Comparison of ENCODE assay signal across 7 cellular contexts in genomic region chr20:32019563-32020463, GRCh38. TPM values are rescaled to one million over a fixed set of nuclear protein-coding genes. Genes with fewer than 3 reads are reported as not detected.
DNase-seq lines count a peak whose midpoint lies in the region; ATAC-seq and TF ChIP-seq lines count a peak whose summit lies in the region.

No MANE protein-coding gene starts in this region.

- ATAC-seq in CD4-positive, CD25-positive, alpha-beta regulatory T cell (ENCODE audit: low read depth in 2 of 2): no peak
- no peak for ATAC-seq in GM23338
- ATAC-seq in naive thymus-derived CD8-positive, alpha-beta T cell: peak in 1 of 2 donors; percentile 18

- peaks cover 0 to 23% (median 13%) of the 10 kb centered on the region in 4 donors for H3K4me1 Mint-ChIP-seq in CD4-positive, CD25-positive, alpha-beta regulatory T cell
- H3K4me1 Mint-ChIP-seq in GM23338: peaks cover 28% of the 10 kb centered on the region
- H3K4me1 Mint-ChIP-seq in activated naive CD8-positive, alpha-beta T cell treated with anti-CD3 and anti-CD28 coated beads for 36 hours: peaks cover 8% of the 10 kb centered on the region
- H3K4me1 Mint-ChIP-seq in naive thymus-derived CD8-positive, alpha-beta T cell: peaks cover 13 to 27% (median 22%) of the 10 kb centered on the region in 4 donors

- H2AFZ ChIP-seq in GM23338: peak overlapping the region; percentile 79; the same call in 1 of the 2 replicates

- no peaks in the 10 kb centered on the region for H3K36me3 ChIP-seq in CD4-positive, CD25-positive, alpha-beta regulatory T cell (ENCODE audit: control insufficient read depth, insufficient read depth, low read length)
- no peaks in the 10 kb centered on the region for H3K36me3 ChIP-seq in GM23338 (ENCODE audit: insufficient read depth)

- POLR2A ChIA-PET in naive thymus-derived CD8-positive, alpha-beta T cell (lab: Charles Lee): no interaction called here

- peaks cover 80% of the 10 kb centered on the region for H3K27me3 Mint-ChIP-seq in CD4-positive, CD25-positive, alpha-beta regulatory T cell
- H3K27me3 Mint-ChIP-seq in GM23338 (ENCODE audit: insufficient read depth, low read depth, poor library complexity): peaks cover 5% of the 10 kb centered on the region
- peaks cover 77% of the 10 kb centered on the region for H3K27me3 Mint-ChIP-seq in activated naive CD8-positive, alpha-beta T cell treated with anti-CD3 and anti-CD28 coated beads for 36 hours
- H3K27me3 Mint-ChIP-seq in naive thymus-derived CD8-positive, alpha-beta T cell: peaks cover 42 to 95% (median 71%) of the 10 kb centered on the region in 5 donors

- peaks cover 17% of the 10 kb centered on the region; the same call in 1 of the 2 replicates for H3F3A ChIP-seq in GM23338 (replicated peaks; ENCODE audit: low read depth)

- peak overlapping the region in 1 of 3 donors; percentile 24 for H3K27ac Mint-ChIP-seq in CD4-positive, CD25-positive, alpha-beta regulatory T cell
- no peak overlapping the region for H3K27ac Mint-ChIP-seq in GM23338
- no peak overlapping the region for H3K27ac Mint-ChIP-seq in activated naive CD8-positive, alpha-beta T cell treated with anti-CD3 and anti-CD28 coated beads for 36 hours
- peak overlapping the region in 3 of 10 donors; percentile 4 to 57 (median 27) for H3K27ac Mint-ChIP-seq in naive thymus-derived CD8-positive, alpha-beta T cell

- DNase-seq in CD4-positive, CD25-positive, alpha-beta regulatory T cell: no peak
- DNase-seq in GM23338 (ENCODE audit: low spot score): no peak
- DNase-seq in activated naive CD8-positive, alpha-beta T cell treated with anti-CD3 and anti-CD28 coated beads for 36 hours: no peak
- DNase-seq in naive thymus-derived CD8-positive, alpha-beta T cell: peak in 1 of 10 donors; percentile 10
- no peak for DNase-seq in OCI-M2 (lab: John Stamatoyannopoulos, UW; ENCODE audit: unreplicated experiment)
- DNase-seq in RPMI8226: no peak
- no peak for DNase-seq in posterior cingulate gyrus

- peak overlapping the region; percentile 87 to 88 (median 87) for H3K4me3 Mint-ChIP-seq in CD4-positive, CD25-positive, alpha-beta regulatory T cell
- peak overlapping the region; percentile 76 for H3K4me3 Mint-ChIP-seq in GM23338
- peak overlapping the region; percentile 67 for H3K4me3 Mint-ChIP-seq in activated naive CD8-positive, alpha-beta T cell treated with anti-CD3 and anti-CD28 coated beads for 36 hours
- peak overlapping the region; percentile 74 to 96 (median 86) for H3K4me3 Mint-ChIP-seq in naive thymus-derived CD8-positive, alpha-beta T cell

- H3K9me3 ChIP-seq in CD4-positive, CD25-positive, alpha-beta regulatory T cell (ENCODE audit: control insufficient read depth in 2 of 2, low read length in 2 of 2): no peaks in the 10 kb centered on the region

- TF ChIP-seq CTCF in GM23338 (conservative IDR thresholded peaks at IDR 0.05; ENCODE audit: low read depth in 2 of 2): no peak

- H3K9me3 Mint-ChIP-seq in CD4-positive, CD25-positive, alpha-beta regulatory T cell: peaks cover 0 to 6% (median 0%) of the 10 kb centered on the region in 7 donors
- peaks cover 21% of the 10 kb centered on the region; the same call in 2 of the 3 replicates for H3K9me3 Mint-ChIP-seq in GM23338
- H3K9me3 Mint-ChIP-seq in activated naive CD8-positive, alpha-beta T cell treated with anti-CD3 and anti-CD28 coated beads for 36 hours: no peaks in the 10 kb centered on the region
- peaks cover 0 to 2% (median 0%) of the 10 kb centered on the region in 9 donors for H3K9me3 Mint-ChIP-seq in naive thymus-derived CD8-positive, alpha-beta T cell

- no peaks in the 10 kb centered on the region; the same call in 1 of the 2 replicates for H3K79me2 ChIP-seq in GM23338 (replicated peaks; ENCODE audit: insufficient read depth)

- H3K27ac ChIP-seq in CD4-positive, CD25-positive, alpha-beta regulatory T cell (ENCODE audit: insufficient read depth, low read length, poor library complexity, severe bottlenecking): no peak overlapping the region
- no peak overlapping the region for H3K27ac ChIP-seq in GM23338 (ENCODE audit: low read depth)

- peaks cover 36% of the 10 kb centered on the region for H3K27me3 ChIP-seq in CD4-positive, CD25-positive, alpha-beta regulatory T cell (ENCODE audit: control insufficient read depth, insufficient read depth, low read length)
- peaks cover 16% of the 10 kb centered on the region for H3K27me3 ChIP-seq in GM23338 (ENCODE audit: insufficient read depth)

- peak overlapping the region; percentile 95 for H3K4me2 ChIP-seq in GM23338

- H3K4me1 ChIP-seq in CD4-positive, CD25-positive, alpha-beta regulatory T cell (ENCODE audit: control insufficient read depth, insufficient read depth, low read length, poor library complexity, severe bottlenecking): peaks cover 13% of the 10 kb centered on the region
- H3K4me1 ChIP-seq in GM23338 (ENCODE audit: insufficient read depth): peaks cover 27% of the 10 kb centered on the region

- peaks cover 7% of the 10 kb centered on the region; the same call in 1 of the 2 replicates for H4K20me1 ChIP-seq in GM23338 (replicated peaks; ENCODE audit: insufficient read depth)

- H3K36me3 Mint-ChIP-seq in CD4-positive, CD25-positive, alpha-beta regulatory T cell: peaks cover 3% of the 10 kb centered on the region
- H3K36me3 Mint-ChIP-seq in GM23338 (ENCODE audit: low read depth): peaks cover 16% of the 10 kb centered on the region; the same call in 2 of the 3 replicates
- H3K36me3 Mint-ChIP-seq in activated naive CD8-positive, alpha-beta T cell treated with anti-CD3 and anti-CD28 coated beads for 36 hours: no peaks in the 10 kb centered on the region
- H3K36me3 Mint-ChIP-seq in naive thymus-derived CD8-positive, alpha-beta T cell: peaks cover 0 to 3% (median 0%) of the 10 kb centered on the region in 3 donors

- no peak overlapping the region for H3K4me3 ChIP-seq in CD4-positive, CD25-positive, alpha-beta regulatory T cell (ENCODE audit: low read depth, low read length)
- H3K4me3 ChIP-seq in GM23338: peak overlapping the region; percentile 93

- no peaks in the 10 kb centered on the region for H3K9me2 ChIP-seq in GM23338 (ENCODE audit: insufficient read depth)

- intact Hi-C loops in posterior cingulate gyrus (cut with DNase I): no loop called here

TF ChIP-seq in GM23338, 12 proteins besides CTCF, POLR2A, EP300 and RAD21 (continues in another document):
- TF ChIP-seq ETS1 (IDR thresholded peaks at IDR 0.05): no peak

RNA-seq across cellular contexts. Expression of gene CCM2L, which starts 9.6 kb away (rescaled TPM):
- total RNA-seq in CD4-positive, CD25-positive, alpha-beta regulatory T cell: not detected
- not detected for polyA plus RNA-seq in CD4-positive, CD25-positive, alpha-beta regulatory T cell
- total RNA-seq in GM23338 (2014; rRNA removed; shearing (Covaris generic)): 9.6 and 13.3 TPM in 2 replicates
- polyA plus RNA-seq in GM23338 (2016; fragmentation: Nextera tagmentation; extraction: Ambion mirVana): 4.9 and 6.4 TPM in 2 replicates
- total RNA-seq in activated naive CD8-positive, alpha-beta T cell treated with anti-CD3 and anti-CD28 coated beads for 36 hours: not detected
- not detected for total RNA-seq in naive thymus-derived CD8-positive, alpha-beta T cell
- not detected for polyA plus RNA-seq in naive thymus-derived CD8-positive, alpha-beta T cell

RNA-seq across cellular contexts. Expression of gene HCK, which starts 32.2 kb away (rescaled TPM):
- total RNA-seq in CD4-positive, CD25-positive, alpha-beta regulatory T cell: not detected
- polyA plus RNA-seq in CD4-positive, CD25-positive, alpha-beta regulatory T cell: under 1 TPM in 3 of 4 donors, not detected in 1; 0.23 to 0.87 (median 0.25) TPM
- 0.97 and 1.2 TPM in 2 replicates for total RNA-seq in GM23338 (2014; rRNA removed; shearing (Covaris generic))
- 0.43 TPM in 1 of 2 replicates, not detected in the other for polyA plus RNA-seq in GM23338 (2016; fragmentation: Nextera tagmentation; extraction: Ambion mirVana)
- not detected for total RNA-seq in activated naive CD8-positive, alpha-beta T cell treated with anti-CD3 and anti-CD28 coated beads for 36 hours
- under 1 TPM; 0.71 to 0.86 TPM for total RNA-seq in naive thymus-derived CD8-positive, alpha-beta T cell
- under 1 TPM in 2 of 3 donors, not detected in 1; 0.24 to 0.35 TPM for polyA plus RNA-seq in naive thymus-derived CD8-positive, alpha-beta T cell

RNA-seq across cellular contexts. Expression of gene XKR7, which starts 51.9 kb away (rescaled TPM):
- total RNA-seq in CD4-positive, CD25-positive, alpha-beta regulatory T cell: 0.07 TPM
- polyA plus RNA-seq in CD4-positive, CD25-positive, alpha-beta regulatory T cell: not detected
- 3.0 and 3.9 TPM in 2 replicates for total RNA-seq in GM23338 (2014; rRNA removed; shearing (Covaris generic))
- polyA plus RNA-seq in GM23338 (2016; fragmentation: Nextera tagmentation; extraction: Ambion mirVana): 0.61 and 0.64 TPM in 2 replicates
- under 1 TPM; 0.04 TPM for total RNA-seq in activated naive CD8-positive, alpha-beta T cell treated with anti-CD3 and anti-CD28 coated beads for 36 hours
- total RNA-seq in naive thymus-derived CD8-positive, alpha-beta T cell: not detected
- polyA plus RNA-seq in naive thymus-derived CD8-positive, alpha-beta T cell: not detected

Comparison
In these comparisons a context has a peak if more than half of its experiments do, and no peak if none do; other contexts are left out.
1. RNA of gene CCM2L, which starts 9.6 kb away (total RNA-seq): 9.6 to 13.3 TPM in GM23338; not detected in naive thymus-derived CD8-positive, alpha-beta T cell, not detected in CD4-positive, CD25-positive, alpha-beta regulatory T cell (single experiment) and not detected in activated naive CD8-positive, alpha-beta T cell treated with anti-CD3 and anti-CD28 coated beads for 36 hours; every median in the first group is over 10 times any median in the second.
2. Peak in every context shown above with its lines, with median percentiles within 50 percentile points of each other: H3K4me3 Mint-ChIP-seq.